ENCODE assay signal across 23 cellular contexts in the genomic region with DNA sequence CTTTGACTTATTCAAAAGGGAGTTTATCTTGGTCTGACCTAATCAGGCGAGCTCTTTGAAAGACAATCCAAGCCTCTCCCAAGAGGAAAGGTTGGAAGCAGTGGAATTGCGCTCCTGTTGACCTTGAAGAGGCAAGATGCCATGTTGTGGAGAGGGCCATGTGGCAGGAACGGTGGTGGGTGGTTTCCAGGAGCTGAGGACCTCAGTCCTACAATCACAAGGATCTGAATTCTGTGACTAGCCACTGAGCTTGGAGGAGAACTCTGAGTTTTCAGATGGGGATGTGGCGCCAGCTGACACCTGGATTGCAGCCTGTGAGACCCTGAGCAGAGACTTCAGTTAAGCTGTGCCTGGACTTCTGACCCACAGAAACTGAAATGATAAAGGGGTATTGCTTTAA.
"Had no signal": no experiment of that assay in that cellular context is flagged by ENCODE, and none has a peak within 500 bp of the region (broad histone marks: within the 10 kb centered on the region; RNA-seq: fewer than 3 reads in every experiment).

No MANE protein-coding gene starts in this region.

- ATAC-seq: K562, Panc1, PC-3 had no signal

- H3K4me3 ChIP-seq: K562 had no signal

- H3K27ac ChIP-seq: HL-60, KMS-11, RWPE1 had no signal

- H3K9me3 Mint-ChIP-seq: IgD-negative memory B cell had no signal

- H3K9me3 ChIP-seq: SK-N-SH had no signal

- DNase-seq: Kasumi-1, MM.1S, NCI-H1092 treated with DMSO at 0.1 percent for 48 hours, NCI-H1436, NCI-H187, NCI-H2029, NCI-H2081 treated with DMSO at 0.1 percent for 48 hours, NCI-H2171, NCI-H226, NCI-H446, NCI-H510A, NCI-H524 treated with DMSO at 0.1 percent for 48 hours, NCI-H69, NCI-H774, PC-3, SHP77, SK-N-SH had no signal
